23 cellular contexts compared by ENCODE assay signal in the genomic region with DNA sequence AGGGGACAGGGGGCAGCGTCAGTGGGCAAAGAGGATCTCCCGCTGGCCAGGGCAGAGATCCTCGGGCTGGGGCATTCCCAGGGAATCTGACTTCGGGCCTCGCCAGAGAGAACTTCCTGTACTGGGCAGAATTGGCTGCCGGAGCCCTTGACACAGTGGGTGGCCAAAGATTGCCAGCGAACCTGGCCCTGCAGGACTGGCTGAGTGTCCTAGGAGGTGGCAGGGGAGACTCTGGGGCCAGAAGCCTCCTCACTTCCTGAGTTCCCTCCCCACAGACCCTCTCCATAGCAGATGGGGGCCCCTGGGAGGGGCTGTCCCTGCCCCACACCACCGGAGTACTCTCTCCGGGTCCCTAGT.
"Had no signal": no experiment of that assay in that cellular context is flagged by ENCODE, and none has a peak within 500 bp of the region (broad histone marks: within the 10 kb centered on the region; RNA-seq: fewer than 3 reads in every experiment).

No MANE protein-coding gene starts in this region.

- H3K27ac ChIP-seq: coronary artery, gastroesophageal sphincter, right atrium auricular region, suprapubic skin had no signal

- H3K27me3 ChIP-seq: body of pancreas, gastroesophageal sphincter, heart right ventricle, right atrium auricular region, suprapubic skin had no signal

- ATAC-seq: activated CD8-positive, alpha-beta T cell treated with anti-CD3 and anti-CD28 coated beads for 36 hours; body of pancreas; esophagus mucosa; gastroesophageal sphincter; left ventricle myocardium superior; stimulated activated naive CD8-positive, alpha-beta T cell treated with anti-CD3 and anti-CD28 coated beads, Interleukin-15, amount 100 ng/mL, for 72 hours had no signal

- H3K9me3 ChIP-seq: body of pancreas, gastroesophageal sphincter, heart right ventricle, right atrium auricular region, suprapubic skin had no signal

- DNase-seq: activated CD4-positive, alpha-beta T cell treated with anti-CD3 and anti-CD28 coated beads, Interleukin-2, amount 10 ng/mL, durations not matched to agents 24 days and 14 days; activated CD8-positive, alpha-beta T cell treated with anti-CD3 and anti-CD28 coated beads for 36 hours; activated naive CD4-positive, alpha-beta T cell treated with Interleukin-2 at 50 U/mL for 16 hours; activated naive CD8-positive, alpha-beta T cell treated with anti-CD3 and anti-CD28 coated beads, Interleukin-2, amount 10 ng/mL, durations not matched to agents 7 days and 5 days; activated T-cell treated with anti-CD3 and anti-CD28 coated beads, Interleukin-2, amount 50 U/mL, for 24 hours; amygdala; body of pancreas; central memory CD4-positive, alpha-beta T cell; effector CD4-positive, alpha-beta T cell; heart right ventricle; left ventricle myocardium superior; posterior cingulate gyrus; small intestine; stimulated activated CD4-positive, alpha-beta T cell treated with anti-CD3 and anti-CD28 coated beads, Interleukin-15, amount 100 ng/mL, for 24 hours; stimulated activated CD4-positive, alpha-beta T cell treated with anti-CD3 and anti-CD28 coated beads, Interleukin-2, amount 100 ng/mL, for 48 hours; stimulated activated naive CD8-positive, alpha-beta T cell treated with anti-CD3 and anti-CD28 coated beads, Interleukin-15, amount 100 ng/mL, for 72 hours; T-helper 1 cell; T1000 had no signal

- H3K4me3 ChIP-seq: body of pancreas, coronary artery, gastroesophageal sphincter, heart right ventricle, right atrium auricular region, suprapubic skin had no signal
